ENCODE assay signal across 2 cellular contexts in genomic region chr1:23930861-23931471, GRCh38.
TF ChIP-seq lines count a peak whose summit lies in the region.

No MANE protein-coding gene starts in this region.

TF ChIP-seq in GM12891, 5 proteins besides CTCF, POLR2A, EP300 and RAD21:
- no peak for TF ChIP-seq POLR2AphosphoS5 (IDR thresholded peaks at IDR 0.05; ENCODE audit: low read depth, low read length)
- TF ChIP-seq SPI1 (IDR thresholded peaks at IDR 0.05; ENCODE audit: low read depth, low read length): no peak
- no peak for TF ChIP-seq POU2F2 (IDR thresholded peaks at IDR 0.05; ENCODE audit: low read depth, low read length)
- no peak for TF ChIP-seq TAF1 (IDR thresholded peaks at IDR 0.05; ENCODE audit: low read depth, low read length)
- no peak for TF ChIP-seq PAX5 (IDR thresholded peaks at IDR 0.05; ENCODE audit: insufficient read depth, low read length, severe bottlenecking)

TF ChIP-seq in HepG2, 621 proteins besides CTCF, POLR2A, EP300 and RAD21:
- TF ChIP-seq ZNF552 (CRISPR knock-in tag; IDR thresholded peaks at IDR 0.05; ENCODE audit: borderline replicate concordance): no peak
